In the genomic region with DNA sequence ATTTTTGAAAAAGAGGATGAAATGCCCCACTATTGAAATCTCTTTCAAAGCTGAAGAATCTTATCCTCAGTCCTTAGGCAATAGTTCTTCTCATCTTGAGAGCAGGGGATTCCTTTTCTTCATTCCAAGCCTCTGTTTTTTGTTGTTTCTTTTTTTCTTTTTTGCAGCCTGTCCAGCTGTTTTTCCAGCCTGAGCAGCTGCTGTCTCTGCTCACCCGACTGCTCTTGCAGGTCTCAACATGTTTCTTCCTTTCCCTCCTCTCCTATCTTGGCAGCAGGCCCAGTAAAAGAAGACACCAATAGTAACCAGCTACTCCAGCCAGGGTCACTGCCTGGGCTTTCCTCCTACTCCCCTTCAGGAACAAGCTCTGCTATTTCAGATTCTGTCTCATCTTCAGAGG, we compare ENCODE assay signal across 10 cellular contexts. TPM values are rescaled to one million over a fixed set of nuclear protein-coding genes. Genes with fewer than 3 reads are reported as not detected.
DNase-seq lines count a peak whose midpoint lies in the region; ATAC-seq and TF ChIP-seq lines count a peak whose summit lies in the region.
"Had no signal": no experiment of that assay in that cellular context is flagged by ENCODE, and none has a peak within 500 bp of the region (broad histone marks: within the 10 kb centered on the region; RNA-seq: fewer than 3 reads in every experiment).

No MANE protein-coding gene starts in this region.

- CTCF ChIA-PET in AG04450 (lab: Charles Lee): no interaction called here

- H3K27ac ChIP-seq in AG04450 (ENCODE audit: low read depth, low read length): no peak overlapping the region

- H3K36me3 Mint-ChIP-seq in natural killer cell treated with Interleukin-12 subunit alpha and Interleukin-12 subunit beta and Interleukin-15 and Interleukin-18, amount 100 ng/mL, for 72 hours: no peaks in the 10 kb centered on the region

- H3K9me3 Mint-ChIP-seq in natural killer cell treated with Interleukin-12 subunit alpha and Interleukin-12 subunit beta and Interleukin-15 and Interleukin-18, amount 100 ng/mL, for 72 hours: no peaks in the 10 kb centered on the region

- TF ChIP-seq CTCF in AG04450 (IDR thresholded peaks at IDR 0.05; ENCODE audit: low read depth, low read length) (no peak), LNCaP clone FGC (IDR thresholded peaks at IDR 0.05; ENCODE audit: control insufficient read depth, extremely low read depth, insufficient read depth) (no peak), fibroblast of mammary gland (conservative IDR thresholded peaks at IDR 0.05; ENCODE audit: control insufficient read depth, insufficient read depth, low read depth, low read length) (no peak)

- H3K27me3 Mint-ChIP-seq in natural killer cell treated with Interleukin-12 subunit alpha and Interleukin-12 subunit beta and Interleukin-15 and Interleukin-18, amount 100 ng/mL, for 72 hours: peaks cover 24 to 41% of the 10 kb centered on the region in 2 donors

- DNase-seq in AG04450 (ENCODE audit: low read depth, low spot score): peak; percentile 54
- DNase-seq in LNCaP clone FGC (ENCODE audit: low read depth): peak; percentile 30
- peak; percentile 68 for DNase-seq in NCI-H748 treated with DMSO at 0.1 percent for 48 hours (lab: John Stamatoyannopoulos, UW)
- peak; percentile 17 for DNase-seq in fibroblast of mammary gland (ENCODE audit: low read depth)
- no peak for DNase-seq in CD1c-positive myeloid dendritic cell (ENCODE audit: extremely low spot score)
- DNase-seq in effector CD8-positive, alpha-beta T cell (lab: John Stamatoyannopoulos, UW): no peak
- DNase-seq in stimulated activated naive CD8-positive, alpha-beta T cell treated with anti-CD3 and anti-CD28 coated beads, Interleukin-15, Interleukin-2, amounts not matched to agents 100 U/mL and 50 U/mL, for 24 hours: no peak
- DNase-seq in natural killer cell treated with Interleukin-12 subunit alpha and Interleukin-12 subunit beta and Interleukin-15 and Interleukin-18, amount 100 ng/mL, for 72 hours (ENCODE audit: low spot score): no peak
- DNase-seq: activated CD4-positive, alpha-beta T cell treated with anti-CD3 and anti-CD28 coated beads, Interleukin-2, amount 50 U/mL, for 1 hour; AML-193 had no signal

- no peak overlapping the region for H3K4me3 ChIP-seq in AG04450 (ENCODE audit: low read depth, low read length)
- no peak overlapping the region for H3K4me3 ChIP-seq in LNCaP clone FGC (ENCODE audit: low read depth, low read length)
- no peak overlapping the region for H3K4me3 ChIP-seq in fibroblast of mammary gland (ENCODE audit: control insufficient read depth, low read depth, low read length)

- no peaks in the 10 kb centered on the region for H3K9me3 ChIP-seq in AG04450 (ENCODE audit: control insufficient read depth, insufficient read depth, low read length)

- no peaks in the 10 kb centered on the region for H3K4me1 Mint-ChIP-seq in natural killer cell treated with Interleukin-12 subunit alpha and Interleukin-12 subunit beta and Interleukin-15 and Interleukin-18, amount 100 ng/mL, for 72 hours (ENCODE audit: low read depth in 2 of 2)

- ATAC-seq in stimulated activated naive CD8-positive, alpha-beta T cell treated with anti-CD3 and anti-CD28 coated beads, Interleukin-15, Interleukin-2, amounts not matched to agents 100 U/mL and 50 U/mL, for 24 hours: no peak
- no peak for ATAC-seq in natural killer cell treated with Interleukin-12 subunit alpha and Interleukin-12 subunit beta and Interleukin-15 and Interleukin-18, amount 100 ng/mL, for 72 hours

- no peak overlapping the region for H3K4me3 Mint-ChIP-seq in natural killer cell treated with Interleukin-12 subunit alpha and Interleukin-12 subunit beta and Interleukin-15 and Interleukin-18, amount 100 ng/mL, for 72 hours

- POLR2A ChIA-PET in AG04450 (lab: Yijun Ruan, JAX): interaction anchor here (0.9 kb wide), 2 partner anchors 24 to 144 kb away, joined by 5 to 7 read pairs; a partner anchor contains a TSS

- H3K27ac Mint-ChIP-seq in natural killer cell treated with Interleukin-12 subunit alpha and Interleukin-12 subunit beta and Interleukin-15 and Interleukin-18, amount 100 ng/mL, for 72 hours: no peak overlapping the region

- H3K27me3 ChIP-seq in AG04450 (ENCODE audit: control insufficient read depth, insufficient read depth, low read length): peaks cover 3% of the 10 kb centered on the region

RNA-seq across cellular contexts. Expression of a gene that starts 23.8 kb away (rescaled TPM):
- 6.3 TPM in 2 replicates for polyA plus RNA-seq in AG04450 (2011; rRNA removed)
- 6.6 and 9.2 TPM in 2 replicates for polyA minus RNA-seq in AG04450 (2011; rRNA and poly(A)+ RNA removed)
- total RNA-seq in natural killer cell treated with Interleukin-12 subunit alpha and Interleukin-12 subunit beta and Interleukin-15 and Interleukin-18, amount 100 ng/mL, for 72 hours: under 1 TPM; 0.67 to 0.83 TPM

Comparison
In these comparisons a context has a peak if more than half of its experiments do, and no peak if none do; other contexts are left out.
1. DNase-seq: peak in AG04450 (single experiment), LNCaP clone FGC (single experiment), NCI-H748 treated with DMSO at 0.1 percent for 48 hours (single experiment) and fibroblast of mammary gland (single experiment); none in CD1c-positive myeloid dendritic cell (single experiment), effector CD8-positive, alpha-beta T cell (single experiment), stimulated activated naive CD8-positive, alpha-beta T cell treated with anti-CD3 and anti-CD28 coated beads, Interleukin-15, Interleukin-2, amounts not matched to agents 100 U/mL and 50 U/mL, for 24 hours (single experiment) and natural killer cell treated with Interleukin-12 subunit alpha and Interleukin-12 subunit beta and Interleukin-15 and Interleukin-18, amount 100 ng/mL, for 72 hours (single experiment).